In the genomic region with DNA sequence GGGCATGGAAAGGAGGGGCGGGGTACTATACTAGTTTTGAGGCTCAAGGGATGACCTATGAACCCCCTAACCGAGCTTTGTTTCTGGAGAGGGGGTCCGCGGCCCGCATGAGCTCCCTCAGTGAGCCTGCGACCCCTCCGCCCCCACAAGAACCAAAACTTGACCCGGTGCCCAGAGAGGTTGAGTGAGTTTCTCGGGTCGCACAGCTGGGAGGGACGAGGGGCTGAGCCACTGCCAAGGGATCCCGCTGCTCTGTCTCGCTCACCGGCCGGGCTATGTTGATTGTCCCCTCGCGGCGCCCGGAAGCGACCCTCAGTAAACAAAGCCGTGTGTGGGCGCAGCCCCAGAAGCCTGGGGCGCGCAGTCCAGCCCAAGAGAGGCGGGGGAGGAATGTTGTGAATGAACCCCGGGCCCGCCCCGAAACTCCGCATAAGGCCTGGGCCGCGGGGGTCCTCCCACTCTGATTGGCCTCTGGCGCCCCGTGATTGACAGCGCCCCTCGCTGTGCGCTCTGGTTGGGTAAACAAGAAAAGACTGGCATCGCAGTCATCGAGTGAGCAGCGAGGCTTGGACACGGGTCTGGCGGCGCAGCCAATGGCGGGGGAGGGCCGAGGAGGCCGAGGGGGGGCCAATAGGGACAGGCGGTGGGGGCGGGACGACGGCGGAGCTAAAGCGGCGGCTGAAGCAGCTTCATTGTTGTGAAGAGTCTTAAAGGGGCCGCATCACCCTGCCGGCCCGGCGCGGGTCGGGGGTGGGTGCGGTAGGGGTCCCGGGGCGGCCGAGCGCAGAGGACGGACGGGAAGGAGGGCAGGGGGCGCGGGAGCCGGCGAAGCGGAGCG, we compare ENCODE assay signal across 1 cellular context.
TF ChIP-seq lines count a peak whose summit lies in the region.

Gene ZSWIM4, plus strand, starts transcription at position 692 of the 838 bp plus-strand sequence. CDS start 206 bp downstream, outside the sequence.

TF ChIP-seq in HepG2, 621 proteins besides CTCF, POLR2A, EP300 and RAD21 (continued from another document):
- TF ChIP-seq, protein P1, sequence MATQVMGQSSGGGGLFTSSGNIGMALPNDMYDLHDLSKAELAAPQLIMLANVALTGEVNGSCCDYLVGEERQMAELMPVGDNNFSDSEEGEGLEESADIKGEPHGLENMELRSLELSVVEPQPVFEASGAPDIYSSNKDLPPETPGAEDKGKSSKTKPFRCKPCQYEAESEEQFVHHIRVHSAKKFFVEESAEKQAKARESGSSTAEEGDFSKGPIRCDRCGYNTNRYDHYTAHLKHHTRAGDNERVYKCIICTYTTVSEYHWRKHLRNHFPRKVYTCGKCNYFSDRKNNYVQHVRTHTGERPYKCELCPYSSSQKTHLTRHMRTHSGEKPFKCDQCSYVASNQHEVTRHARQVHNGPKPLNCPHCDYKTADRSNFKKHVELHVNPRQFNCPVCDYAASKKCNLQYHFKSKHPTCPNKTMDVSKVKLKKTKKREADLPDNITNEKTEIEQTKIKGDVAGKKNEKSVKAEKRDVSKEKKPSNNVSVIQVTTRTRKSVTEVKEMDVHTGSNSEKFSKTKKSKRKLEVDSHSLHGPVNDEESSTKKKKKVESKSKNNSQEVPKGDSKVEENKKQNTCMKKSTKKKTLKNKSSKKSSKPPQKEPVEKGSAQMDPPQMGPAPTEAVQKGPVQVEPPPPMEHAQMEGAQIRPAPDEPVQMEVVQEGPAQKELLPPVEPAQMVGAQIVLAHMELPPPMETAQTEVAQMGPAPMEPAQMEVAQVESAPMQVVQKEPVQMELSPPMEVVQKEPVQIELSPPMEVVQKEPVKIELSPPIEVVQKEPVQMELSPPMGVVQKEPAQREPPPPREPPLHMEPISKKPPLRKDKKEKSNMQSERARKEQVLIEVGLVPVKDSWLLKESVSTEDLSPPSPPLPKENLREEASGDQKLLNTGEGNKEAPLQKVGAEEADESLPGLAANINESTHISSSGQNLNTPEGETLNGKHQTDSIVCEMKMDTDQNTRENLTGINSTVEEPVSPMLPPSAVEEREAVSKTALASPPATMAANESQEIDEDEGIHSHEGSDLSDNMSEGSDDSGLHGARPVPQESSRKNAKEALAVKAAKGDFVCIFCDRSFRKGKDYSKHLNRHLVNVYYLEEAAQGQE (IDR thresholded peaks at IDR 0.05; ENCODE audit: borderline replicate concordance in 1 of 2, low read depth in 1 of 2, low read length in 2 of 2) = peak in 1 of 2 experiments; percentile 31; a peak in 1 of 4 replicates
- TF ChIP-seq POGK (CRISPR knock-in tag; conservative IDR thresholded peaks at IDR 0.05) (0 out of 2 replicates have a peak, but pooled peaks have one; percentile 35), ZFX (CRISPR knock-in tag; IDR thresholded peaks at IDR 0.05; ENCODE audit: low read depth) (0 out of 2 replicates have a peak, but pooled peaks have one; percentile 30), HDAC1 (CRISPR knock-in tag; IDR thresholded peaks at IDR 0.05) (peak; percentile 68; the same call in 1 of the 2 replicates), CEBPZ (IDR thresholded peaks at IDR 0.05; ENCODE audit: low read length) (peak; percentile 78; the same call in 1 of the 2 replicates), ZIK1 (CRISPR knock-in tag; IDR thresholded peaks at IDR 0.05; ENCODE audit: borderline replicate concordance, low read depth) (peak; percentile 62; the same call in 1 of the 2 replicates), ETV5 (CRISPR knock-in tag; IDR thresholded peaks at IDR 0.05; ENCODE audit: borderline replicate concordance) (peak; percentile 87), PTBP1 (IDR thresholded peaks at IDR 0.05; ENCODE audit: low read depth, low read length, poor library complexity, severe bottlenecking) (peak; percentile 83), ZMYM4 (CRISPR knock-in tag; IDR thresholded peaks at IDR 0.05) (peak; percentile 46; the same call in 1 of the 2 replicates), MEIS1 (CRISPR knock-in tag; IDR thresholded peaks at IDR 0.05; ENCODE audit: borderline replicate concordance) (peak; percentile 92; the same call in 1 of the 2 replicates), FOXK1 (CRISPR knock-in tag; IDR thresholded peaks at IDR 0.05; ENCODE audit: borderline replicate concordance, low read depth) (peak; percentile 91), KDM5A (IDR thresholded peaks at IDR 0.05; ENCODE audit: borderline replicate concordance, low read length) (peak; percentile 39; the same call in 1 of the 2 replicates), ELF1 (CRISPR knock-in tag; IDR thresholded peaks at IDR 0.05) (peak; percentile 63), NFYB (CRISPR knock-in tag; IDR thresholded peaks at IDR 0.05) (peak; percentile 94)
- TF ChIP-seq, protein P2, sequence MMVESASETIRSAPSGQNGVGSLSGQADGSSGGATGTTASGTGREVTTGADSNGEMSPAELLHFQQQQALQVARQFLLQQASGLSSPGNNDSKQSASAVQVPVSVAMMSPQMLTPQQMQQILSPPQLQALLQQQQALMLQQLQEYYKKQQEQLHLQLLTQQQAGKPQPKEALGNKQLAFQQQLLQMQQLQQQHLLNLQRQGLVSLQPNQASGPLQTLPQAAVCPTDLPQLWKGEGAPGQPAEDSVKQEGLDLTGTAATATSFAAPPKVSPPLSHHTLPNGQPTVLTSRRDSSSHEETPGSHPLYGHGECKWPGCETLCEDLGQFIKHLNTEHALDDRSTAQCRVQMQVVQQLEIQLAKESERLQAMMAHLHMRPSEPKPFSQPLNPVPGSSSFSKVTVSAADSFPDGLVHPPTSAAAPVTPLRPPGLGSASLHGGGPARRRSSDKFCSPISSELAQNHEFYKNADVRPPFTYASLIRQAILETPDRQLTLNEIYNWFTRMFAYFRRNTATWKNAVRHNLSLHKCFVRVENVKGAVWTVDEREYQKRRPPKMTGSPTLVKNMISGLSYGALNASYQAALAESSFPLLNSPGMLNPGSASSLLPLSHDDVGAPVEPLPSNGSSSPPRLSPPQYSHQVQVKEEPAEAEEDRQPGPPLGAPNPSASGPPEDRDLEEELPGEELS (CRISPR knock-in tag; IDR thresholded peaks at IDR 0.05) = peak; percentile 71
TF ChIP-seq in HepG2: peak in this region for 126.
